In the genomic region with DNA sequence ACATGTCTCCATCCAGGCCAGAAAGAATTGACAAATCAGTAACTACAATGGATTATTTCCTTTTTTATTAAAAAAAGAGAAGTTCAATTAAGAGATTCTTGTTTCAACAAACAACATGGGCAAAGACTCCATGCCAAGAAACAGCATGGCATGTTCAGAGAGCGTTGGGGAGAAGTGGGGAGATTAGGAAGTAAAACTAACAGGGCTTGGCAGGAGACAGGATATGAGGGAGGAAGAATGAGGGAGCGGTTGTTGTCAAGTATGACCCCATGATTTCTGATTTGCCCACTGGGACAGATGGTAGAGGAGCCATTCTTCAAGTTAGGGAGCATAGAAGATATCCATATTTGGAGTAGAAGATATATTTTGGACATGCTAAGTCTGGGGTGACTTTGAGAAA, we compare ENCODE assay signal across 8 cellular contexts.
"Had no signal": no experiment of that assay in that cellular context is flagged by ENCODE, and none has a peak within 500 bp of the region (broad histone marks: within the 10 kb centered on the region; RNA-seq: fewer than 3 reads in every experiment).

No MANE protein-coding gene starts in this region.

- DNase-seq: H9, HCEC 1CT, IMR-90 had no signal

- ATAC-seq: GM23338, K562 had no signal

- H3K4me3 ChIP-seq: GM23338, K562 had no signal

- FAIRE-seq: H1, H54, HTR-8/SVneo, K562 had no signal
